ENCODE assay signal across 31 cellular contexts in the genomic region with DNA sequence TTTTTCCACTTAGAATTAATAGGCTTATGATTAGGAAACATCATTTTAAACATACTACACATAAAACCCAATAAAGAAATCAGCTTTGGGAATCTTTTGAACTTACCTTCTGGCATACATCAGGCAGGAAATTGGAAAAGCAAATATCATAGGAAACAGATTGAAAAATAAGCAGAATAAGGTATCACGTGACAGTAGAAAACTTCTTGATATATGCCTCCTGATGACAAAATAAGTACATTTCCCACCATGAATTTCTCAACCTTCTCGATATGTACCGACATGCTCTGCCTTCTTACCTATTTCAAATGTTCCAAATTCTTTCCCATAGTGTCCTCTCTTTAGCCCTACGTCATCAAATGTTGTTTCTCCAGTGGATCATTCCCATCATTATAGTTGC.
"Had no signal": no experiment of that assay in that cellular context is flagged by ENCODE, and none has a peak within 500 bp of the region (broad histone marks: within the 10 kb centered on the region; RNA-seq: fewer than 3 reads in every experiment).

No MANE protein-coding gene starts in this region.

- H3K27me3 Mint-ChIP-seq: progenitor cell of endocrine pancreas; stimulated activated memory B cell treated with anti-CD40 and anti-IgM and Interleukin-4, amounts not matched to agents 10 μg/mL and 1 μg/mL and 100 μg/mL, for 72 hours; type B pancreatic cell had no signal

- H3K9me3 Mint-ChIP-seq: type B pancreatic cell had no signal

- H3K4me3 Mint-ChIP-seq: natural killer cell; nephron; neural progenitor cell; stimulated activated memory B cell treated with anti-CD40 and anti-IgM and Interleukin-4, amounts not matched to agents 10 μg/mL and 1 μg/mL and 100 μg/mL, for 72 hours; stimulated activated naive CD8-positive, alpha-beta T cell treated with anti-CD3 and anti-CD28 coated beads, Interleukin-15, amount 100 ng/mL, for 72 hours; type B pancreatic cell had no signal

- H3K4me3 ChIP-seq: neural progenitor cell, ovary, psoas muscle, skin epidermis, smooth muscle cell, spleen, suprapubic skin, testis, tibial artery, transverse colon, upper lobe of right lung, uterus had no signal

- H3K79me2 ChIP-seq: parathyroid adenoma had no signal

- ATAC-seq: natural killer cell; psoas muscle; right cardiac atrium; sciatic nerve; stimulated activated memory B cell treated with anti-CD40 and anti-IgM and Interleukin-4, amounts not matched to agents 10 μg/mL and 1 μg/mL and 100 μg/mL, for 72 hours; stimulated activated naive CD8-positive, alpha-beta T cell treated with anti-CD3 and anti-CD28 coated beads, Interleukin-15, amount 100 ng/mL, for 72 hours; stimulated activated naive CD8-positive, alpha-beta T cell treated with anti-CD3 and anti-CD28 coated beads, Interleukin-15, Interleukin-2, amounts not matched to agents 100 U/mL and 50 U/mL, for 24 hours; upper lobe of right lung had no signal

- H3K36me3 Mint-ChIP-seq: natural killer cell, neural progenitor cell, type B pancreatic cell had no signal

- H3K9ac ChIP-seq: neural progenitor cell, parathyroid adenoma had no signal

- H3K9me3 ChIP-seq: suprapubic skin, testis, upper lobe of right lung had no signal

- H3K4me2 ChIP-seq: neural progenitor cell, smooth muscle cell had no signal

- H3K27ac ChIP-seq: neural progenitor cell, ovary, parathyroid adenoma, psoas muscle, skin epidermis, spleen, suprapubic skin, testis, tibial artery, transverse colon, upper lobe of right lung, uterus had no signal

- H3K36me3 ChIP-seq: neural progenitor cell, ovary, spleen, suprapubic skin, tibial artery, transverse colon, upper lobe of right lung, uterus had no signal

- H3K27me3 ChIP-seq: neural progenitor cell, ovary, spleen, suprapubic skin, testis, tibial artery, transverse colon, upper lobe of right lung, uterus had no signal

- H2AFZ ChIP-seq: neural progenitor cell, parathyroid adenoma had no signal

- DNase-seq: natural killer cell; occipital lobe; ovary; posterior cingulate gyrus; psoas muscle; right cardiac atrium; spleen; stimulated activated CD4-positive, alpha-beta T cell treated with anti-CD3 and anti-CD28 coated beads, Interleukin-12 subunit alpha, Interleukin-12 subunit beta, amount 100 ng/mL, for 4 hours; stimulated activated CD4-positive, alpha-beta T cell treated with anti-CD3 and anti-CD28 coated beads, Interleukin-1b, Interleukin-23, amount 100 ng/mL, for 48 hours; stimulated activated CD4-positive, alpha-beta T cell treated with anti-CD3 and anti-CD28 coated beads, Interleukin-4, amount 100 ng/mL, for 1 hour; stimulated activated CD4-positive, alpha-beta T cell treated with anti-CD3 and anti-CD28 coated beads, Interleukin-4, amount 100 ng/mL, for 4 hours; stimulated activated CD8-positive, alpha-beta memory T cell treated with anti-CD3 and anti-CD28 coated beads, Interleukin-4, amount 100 ng/mL, for 48 hours; stimulated activated naive CD4-positive, alpha-beta T cell; stimulated activated naive CD8-positive, alpha-beta T cell treated with anti-CD3 and anti-CD28 coated beads, Interleukin-15, amount 100 ng/mL, for 72 hours; stimulated activated naive CD8-positive, alpha-beta T cell treated with anti-CD3 and anti-CD28 coated beads, Interleukin-15, Interleukin-2, amounts not matched to agents 100 U/mL and 50 U/mL, for 24 hours; substantia nigra; testis; tibial artery; transverse colon; upper lobe of right lung; uterus had no signal

- H3K4me1 ChIP-seq: neural progenitor cell, parathyroid adenoma, psoas muscle, suprapubic skin, testis, tibial artery, upper lobe of right lung, uterus had no signal

- H3K4me1 Mint-ChIP-seq: nephron, neural progenitor cell had no signal

- H3K27ac Mint-ChIP-seq: natural killer cell; nephron; neural progenitor cell; progenitor cell of endocrine pancreas; stimulated activated memory B cell treated with anti-CD40 and anti-IgM and Interleukin-4, amounts not matched to agents 10 μg/mL and 1 μg/mL and 100 μg/mL, for 72 hours; stimulated activated naive CD8-positive, alpha-beta T cell treated with anti-CD3 and anti-CD28 coated beads, Interleukin-15, amount 100 ng/mL, for 72 hours; type B pancreatic cell had no signal
